Comparison of ENCODE assay signal across 21 cellular contexts in the genomic region with DNA sequence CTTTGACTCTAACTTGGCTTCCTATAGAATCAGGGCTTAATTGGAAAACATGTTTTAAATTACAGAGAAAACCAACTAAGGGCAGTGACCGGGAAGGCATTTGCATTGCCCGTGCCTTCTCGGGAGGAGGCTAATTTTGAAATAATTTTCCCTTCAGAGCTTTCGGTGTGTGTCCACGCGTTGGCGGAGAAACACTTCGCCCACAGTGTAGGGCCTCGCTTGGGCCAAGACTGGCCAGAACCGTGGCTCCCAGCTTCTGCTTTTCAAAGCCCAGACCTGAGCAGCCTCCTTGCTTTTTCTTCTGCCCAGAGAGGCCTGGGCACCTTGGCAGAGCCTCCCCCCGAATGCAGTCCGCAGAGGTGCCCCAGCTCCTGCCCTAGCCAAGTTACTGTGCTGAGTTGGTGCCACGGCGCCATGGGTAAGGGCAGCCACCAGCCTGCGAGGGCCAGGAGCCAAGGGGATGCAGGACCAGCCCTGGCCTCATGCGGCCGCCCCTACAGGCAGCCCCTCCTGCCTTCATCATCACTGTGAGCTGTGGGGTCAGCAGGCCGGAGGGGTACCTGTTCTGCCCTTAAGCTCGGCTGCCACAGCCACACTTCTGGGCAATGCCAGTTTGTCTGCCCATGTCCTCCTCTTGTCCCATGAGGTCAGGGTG. TPM values are rescaled to one million over a fixed set of nuclear protein-coding genes. Genes with fewer than 3 reads are reported as not detected.
DNase-seq lines count a peak whose midpoint lies in the region; ATAC-seq and TF ChIP-seq lines count a peak whose summit lies in the region.
"Had no signal": no experiment of that assay in that cellular context is flagged by ENCODE, and none has a peak within 500 bp of the region (broad histone marks: within the 10 kb centered on the region; RNA-seq: fewer than 3 reads in every experiment).

No MANE protein-coding gene starts in this region.

- no peaks in the 10 kb centered on the region for H4K20me1 ChIP-seq in OCI-LY1 (ENCODE audit: insufficient read depth, low read length)

- no peak overlapping the region for H3K4me2 ChIP-seq in OCI-LY1 (ENCODE audit: low read length)

- peaks cover 26% of the 10 kb centered on the region for H3K4me1 ChIP-seq in OCI-LY1 (ENCODE audit: insufficient read depth, low read length, severe bottlenecking)
- H3K4me1 ChIP-seq in gastroesophageal sphincter: peaks cover 0 to 23% (median 8%) of the 10 kb centered on the region in 3 donors
- peaks cover 4 to 34% (median 25%) of the 10 kb centered on the region in 6 donors for H3K4me1 ChIP-seq in spleen
- H3K4me1 ChIP-seq: SJCRH30 had no signal

- no peaks in the 10 kb centered on the region for H3K9me3 Mint-ChIP-seq in activated naive CD4-positive, alpha-beta T cell treated with anti-CD3 and anti-CD28 coated beads, Interleukin-2, amount 50 U/mL, for 72 hours
- H3K9me3 Mint-ChIP-seq: CD8-positive, alpha-beta memory T cell had no signal

- H3K27ac Mint-ChIP-seq in activated naive CD4-positive, alpha-beta T cell treated with anti-CD3 and anti-CD28 coated beads, Interleukin-2, amount 50 U/mL, for 72 hours: peak overlapping the region; percentile 44 to 62

- no peak for TF ChIP-seq EP300 in gastroesophageal sphincter (IDR thresholded peaks at IDR 0.05)

- TF ChIP-seq CTCF in OCI-LY1 (IDR thresholded peaks at IDR 0.05; ENCODE audit: low read length): no peak
- TF ChIP-seq CTCF in gastroesophageal sphincter (IDR thresholded peaks at IDR 0.05): no peak
- no peak for TF ChIP-seq CTCF in spleen (IDR thresholded peaks at IDR 0.05 in 8 of 11, conservative IDR thresholded peaks at IDR 0.05 in 3 of 11)
- TF ChIP-seq CTCF in GM10248 (IDR thresholded peaks at IDR 0.05; ENCODE audit: control extremely low read depth, extremely low read depth, low read depth, missing control alignments): no peak

- TF ChIP-seq POLR2A in gastroesophageal sphincter (IDR thresholded peaks at IDR 0.05): no peak
- no peak for TF ChIP-seq POLR2A in spleen (IDR thresholded peaks at IDR 0.05)

- H3K27ac ChIP-seq in OCI-LY1 (ENCODE audit: low read depth, low read length, poor library complexity, severe bottlenecking) (peak overlapping the region; percentile 89), gastroesophageal sphincter (peak overlapping the region in 3 of 4 donors; percentile 19 to 65 (median 53)), spleen (peak overlapping the region in 5 of 8 donors; percentile 13 to 62 (median 41))
- H3K27ac ChIP-seq: SJCRH30 had no signal

- no peak for DNase-seq in activated naive CD4-positive, alpha-beta T cell treated with anti-CD3 and anti-CD28 coated beads, Interleukin-2, amount 50 U/mL, for 72 hours (ENCODE audit: low spot score in 2 of 2)
- DNase-seq in activated naive CD4-positive, alpha-beta T cell treated with anti-CD3 and anti-CD28 coated beads, Interleukin-2, amount 50 U/mL, for 16 hours: no peak
- DNase-seq in spleen: no peak
- no peak for DNase-seq in NOMO-1 (lab: John Stamatoyannopoulos, UW; ENCODE audit: unreplicated experiment in 2 of 2)
- no peak for DNase-seq in GM10248 (ENCODE audit: extremely low spot score)
- DNase-seq: 8988T; C1 segment of cervical spinal cord; CD8-positive, alpha-beta memory T cell; GDM1; H7; MM.1S; NCI-H1048; NCI-H1417 treated with DMSO at 0.1 percent for 48 hours; NCI-H187 treated with DMSO at 0.1 percent for 48 hours; NCI-H2107; OCI-M1; SJCRH30 had no signal

- H3K36me3 ChIP-seq in OCI-LY1 (ENCODE audit: insufficient read depth, low read length) (peaks cover 97% of the 10 kb centered on the region), gastroesophageal sphincter (peaks cover 0 to 88% of the 10 kb centered on the region in 2 donors), spleen (peaks cover 2 to 100% (median 88%) of the 10 kb centered on the region in 6 donors)
- H3K36me3 ChIP-seq: SJCRH30 had no signal

- 83 to 100% methylated on average over 1 to 3 of the region's 19 CpGs for WGBS in gastroesophageal sphincter (ENCODE audit: low coverage in 1 of 2), 2 donors
- 79 to 96% (median 93%) methylated on average over 13 to 19 of the region's 19 CpGs for WGBS in spleen, 5 donors

- POLR2A ChIA-PET in GM10248 (lab: Yijun Ruan, JAX): no interaction called here

- H3K9me2 ChIP-seq in OCI-LY1 (ENCODE audit: low read depth, low read length): no peaks in the 10 kb centered on the region

- no peak overlapping the region for H2AFZ ChIP-seq in OCI-LY1 (ENCODE audit: low read length)

- H3K4me3 ChIP-seq in OCI-LY1 (ENCODE audit: low read depth, low read length, poor library complexity, severe bottlenecking) (no peak overlapping the region), gastroesophageal sphincter (no peak overlapping the region), spleen (no peak overlapping the region)
- H3K4me3 ChIP-seq: K562, SJCRH30 had no signal

- no peaks in the 10 kb centered on the region for H3K27me3 ChIP-seq in OCI-LY1 (ENCODE audit: insufficient read depth, low read length)
- no peaks in the 10 kb centered on the region for H3K27me3 ChIP-seq in gastroesophageal sphincter
- H3K27me3 ChIP-seq in spleen (replicated peaks in 1 of 7): no peaks in the 10 kb centered on the region
- H3K27me3 ChIP-seq: SJCRH30 had no signal

- CTCF ChIA-PET in GM10248 (lab: Yijun Ruan, JAX): interaction anchor here (0.7 to 1.8 kb wide), 3 partner anchors 10 to 31 kb away, joined by 3 to 6 read pairs (median 3); no protein-coding TSS in a partner anchor

- H3K36me3 Mint-ChIP-seq in activated naive CD4-positive, alpha-beta T cell treated with anti-CD3 and anti-CD28 coated beads, Interleukin-2, amount 50 U/mL, for 72 hours: peaks cover 10 to 16% of the 10 kb centered on the region in 2 donors

- H3K9ac ChIP-seq in OCI-LY1 (ENCODE audit: low read length): peak overlapping the region; percentile 32; the same call in 1 of the 2 replicates

- H3K9me3 ChIP-seq in OCI-LY1 (ENCODE audit: low read length) (no peaks in the 10 kb centered on the region), gastroesophageal sphincter (no peaks in the 10 kb centered on the region), spleen (no peaks in the 10 kb centered on the region)
- H3K9me3 ChIP-seq: SJCRH30 had no signal

- intact Hi-C loops in spleen (cut with DNase I; ENCODE audit: low total_unique reads): no loop called here

- no peaks in the 10 kb centered on the region for H3F3A ChIP-seq in OCI-LY1 (ENCODE audit: insufficient read depth, low read length)

- H3K79me2 ChIP-seq in OCI-LY1 (ENCODE audit: insufficient read depth, low read length): no peaks in the 10 kb centered on the region

- ATAC-seq in activated naive CD4-positive, alpha-beta T cell treated with anti-CD3 and anti-CD28 coated beads, Interleukin-2, amount 50 U/mL, for 72 hours: no peak
- ATAC-seq in gastroesophageal sphincter (no peak), esophagus mucosa (no peak)
- ATAC-seq: K562 had no signal

RNA-seq across cellular contexts. Expression of gene NFATC1, which starts 57.4 kb away (rescaled TPM):
- total RNA-seq in activated naive CD4-positive, alpha-beta T cell treated with anti-CD3 and anti-CD28 coated beads, Interleukin-2, amount 50 U/mL, for 72 hours: 10 to 100 TPM; 89.4 to 94.8 TPM
- total RNA-seq in gastroesophageal sphincter: 10 to 100 TPM; 13.1 to 21.3 (median 16.2) TPM
- total RNA-seq in spleen: 10 to 100 TPM; 38.6 to 64.9 (median 56.1) TPM
- 10 to 100 TPM; 20.7 to 36.4 (median 30.0) TPM for polyA plus RNA-seq in spleen
- total RNA-seq in esophagus mucosa: 1.8 TPM
